27 cellular contexts compared by ENCODE assay signal in the genomic region with DNA sequence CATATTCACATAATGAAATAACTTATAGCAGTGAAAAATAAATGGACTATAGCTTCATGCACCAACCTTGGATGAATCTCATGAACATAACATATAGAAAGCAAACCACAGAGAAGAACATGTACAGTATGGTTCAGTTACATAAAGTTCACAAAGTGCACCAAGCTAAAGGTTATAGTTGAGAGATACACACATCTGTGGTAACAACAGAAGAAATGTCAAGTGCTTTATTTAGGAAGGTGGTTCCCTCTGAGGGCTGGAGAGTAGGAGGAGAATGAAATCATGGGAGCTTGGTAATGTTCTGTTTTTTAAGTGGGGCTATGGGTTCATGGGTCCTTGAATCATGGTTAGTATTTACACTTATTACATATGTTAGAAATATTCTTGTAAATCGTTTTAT.
"Had no signal": no experiment of that assay in that cellular context is flagged by ENCODE, and none has a peak within 500 bp of the region (broad histone marks: within the 10 kb centered on the region; RNA-seq: fewer than 3 reads in every experiment).

No MANE protein-coding gene starts in this region.

- H3K4me1 Mint-ChIP-seq: mesothelial cell of epicardium had no signal

- H3K9me3 Mint-ChIP-seq: dendritic cell treated with granulocyte-macrophage colony-stimulating factor and Interleukin-4, amounts not matched to agents 40 ng/mL and 50 ng/mL, for 4 days; effector memory CD8-positive, alpha-beta T cell; endodermal cell; mesothelial cell of epicardium had no signal

- H3K36me3 Mint-ChIP-seq: mesothelial cell of epicardium had no signal

- H3K4me3 ChIP-seq: colonic mucosa, esophagus squamous epithelium, gastrocnemius medialis, heart right ventricle, left lung, lower lobe of right lung, mucosa of descending colon had no signal

- H3K4me3 Mint-ChIP-seq: dendritic cell treated with granulocyte-macrophage colony-stimulating factor and Interleukin-4, amounts not matched to agents 40 ng/mL and 50 ng/mL, for 4 days; effector memory CD8-positive, alpha-beta T cell; endodermal cell; mesothelial cell of epicardium had no signal

- H3K27ac ChIP-seq: colonic mucosa, epithelial cell of prostate, esophagus squamous epithelium, gastrocnemius medialis, heart right ventricle, left lung, lower lobe of right lung had no signal

- H3K4me1 ChIP-seq: colonic mucosa, esophagus squamous epithelium, gastrocnemius medialis, heart right ventricle, left lung, lower lobe of right lung had no signal

- DNase-seq: colonic mucosa; cortex of kidney; effector CD8-positive, alpha-beta T cell; effector memory CD8-positive, alpha-beta T cell; endodermal cell; erythroblast; esophagus squamous epithelium; foreskin fibroblast; foreskin melanocyte; gastrocnemius medialis; glutamatergic neuron; head of caudate nucleus; heart right ventricle; hippocampal formation; left cardiac atrium; left lung; left ventricle myocardium superior; lower lobe of right lung; mesenchymal stem cell; mucosa of descending colon had no signal

- H3K27me3 Mint-ChIP-seq: dendritic cell treated with granulocyte-macrophage colony-stimulating factor and Interleukin-4, amounts not matched to agents 40 ng/mL and 50 ng/mL, for 4 days had no signal

- H3K27ac Mint-ChIP-seq: dendritic cell treated with granulocyte-macrophage colony-stimulating factor and Interleukin-4, amounts not matched to agents 40 ng/mL and 50 ng/mL, for 4 days; effector memory CD8-positive, alpha-beta T cell; endodermal cell; mesothelial cell of epicardium had no signal

- FAIRE-seq: endometrium, islet of Langerhans, keratinocyte had no signal

- H3K9me3 ChIP-seq: colonic mucosa, esophagus squamous epithelium, gastrocnemius medialis, heart right ventricle, left lung, lower lobe of right lung, mucosa of descending colon had no signal

- H3K27me3 ChIP-seq: colonic mucosa, esophagus squamous epithelium, gastrocnemius medialis, heart right ventricle, left lung had no signal

- ATAC-seq: effector memory CD8-positive, alpha-beta T cell; esophagus mucosa; gastrocnemius medialis; heart right ventricle; left cardiac atrium; left lung; left ventricle myocardium superior; lower lobe of right lung; mucosa of descending colon had no signal
